9 cellular contexts compared by ENCODE assay signal in genomic region chr4:40630335-40631021, GRCh38. TPM values are rescaled to one million over a fixed set of nuclear protein-coding genes. Genes with fewer than 3 reads are reported as not detected.
DNase-seq lines count a peak whose midpoint lies in the region; ATAC-seq and TF ChIP-seq lines count a peak whose summit lies in the region.
"Had no signal": no experiment of that assay in that cellular context is flagged by ENCODE, and none has a peak within 500 bp of the region (broad histone marks: within the 10 kb centered on the region; RNA-seq: fewer than 3 reads in every experiment).

No MANE protein-coding gene starts in this region.

- intact Hi-C loops in left ventricle myocardium inferior (cut with micrococcal nuclease) = no loop called here

- peaks cover 1% of the 10 kb centered on the region for H3K36me3 Mint-ChIP-seq in activated CD8-positive, alpha-beta memory T cell treated with anti-CD3 and anti-CD28 coated beads, Interleukin-2, amount 10 ng/mL, durations not matched to agents 7 days and 5 days
- H3K36me3 Mint-ChIP-seq in progenitor cell of endocrine pancreas (ENCODE audit: insufficient read depth) = peaks cover 1% of the 10 kb centered on the region

- peaks cover 32% of the 10 kb centered on the region for H3K4me1 Mint-ChIP-seq in activated CD8-positive, alpha-beta memory T cell treated with anti-CD3 and anti-CD28 coated beads, Interleukin-2, amount 10 ng/mL, durations not matched to agents 7 days and 5 days
- H3K4me1 Mint-ChIP-seq in progenitor cell of endocrine pancreas (ENCODE audit: low read depth) = peaks cover 50% of the 10 kb centered on the region

- H3K27ac ChIP-seq in RWPE1 (peak overlapping the region; percentile 55), left ventricle myocardium inferior (replicated peaks) (peak overlapping the region; percentile 58)
- no peak overlapping the region for H3K27ac ChIP-seq in effector memory CD4-positive, alpha-beta T cell (ENCODE audit: insufficient read depth, low read length, poor library complexity, severe bottlenecking)
- H3K27ac ChIP-seq: uterus had no signal

- peaks cover 48% of the 10 kb centered on the region for H3K27me3 ChIP-seq in left ventricle myocardium inferior (ENCODE audit: low read depth)
- no peaks in the 10 kb centered on the region for H3K27me3 ChIP-seq in effector memory CD4-positive, alpha-beta T cell (replicated peaks; ENCODE audit: control insufficient read depth, insufficient read depth, low read length, poor library complexity, severe bottlenecking)
- H3K27me3 ChIP-seq: uterus had no signal

- peaks cover 12% of the 10 kb centered on the region for H3K4me1 ChIP-seq in left ventricle myocardium inferior
- H3K4me1 ChIP-seq in effector memory CD4-positive, alpha-beta T cell (ENCODE audit: control insufficient read depth, insufficient read depth, low read length, poor library complexity, severe bottlenecking) = no peaks in the 10 kb centered on the region
- H3K4me1 ChIP-seq: uterus had no signal

- H3K4me3 Mint-ChIP-seq in activated CD8-positive, alpha-beta memory T cell treated with anti-CD3 and anti-CD28 coated beads, Interleukin-2, amount 10 ng/mL, durations not matched to agents 7 days and 5 days = peak overlapping the region; percentile 77
- peak overlapping the region; percentile 90 for H3K4me3 Mint-ChIP-seq in progenitor cell of endocrine pancreas (ENCODE audit: low read depth)

- CTCF ChIA-PET in activated CD8-positive, alpha-beta memory T cell treated with anti-CD3 and anti-CD28 coated beads, Interleukin-2, amount 10 ng/mL, durations not matched to agents 7 days and 5 days (lab: Charles Lee) = interaction anchor here (1.0 to 1.1 kb wide), 2 partner anchors 45 to 267 kb away, joined by 3 read pairs; no protein-coding TSS in a partner anchor
- CTCF ChIA-PET in RWPE1 (lab: Yijun Ruan, JAX) = interaction anchor here (0.5 to 1.1 kb wide), 6 partner anchors 8 to 305 kb away, joined by 3 to 10 read pairs (median 4); no protein-coding TSS in a partner anchor

- H3K9me3 Mint-ChIP-seq in activated CD8-positive, alpha-beta memory T cell treated with anti-CD3 and anti-CD28 coated beads, Interleukin-2, amount 10 ng/mL, durations not matched to agents 7 days and 5 days (ENCODE audit: low read depth) = no peaks in the 10 kb centered on the region
- no peaks in the 10 kb centered on the region for H3K9me3 Mint-ChIP-seq in progenitor cell of endocrine pancreas (ENCODE audit: low read depth)

- no peak for ATAC-seq in activated CD8-positive, alpha-beta memory T cell treated with anti-CD3 and anti-CD28 coated beads, Interleukin-2, amount 10 ng/mL, durations not matched to agents 7 days and 5 days
- ATAC-seq in HG02973 (IDR thresholded peaks at IDR 0.05; ENCODE audit: unreplicated experiment) = peak; percentile 45

- H3K27ac Mint-ChIP-seq in activated CD8-positive, alpha-beta memory T cell treated with anti-CD3 and anti-CD28 coated beads, Interleukin-2, amount 10 ng/mL, durations not matched to agents 7 days and 5 days = no peak overlapping the region
- H3K27ac Mint-ChIP-seq in progenitor cell of endocrine pancreas = peak overlapping the region; percentile 98

- no peaks in the 10 kb centered on the region for H3K36me3 ChIP-seq in left ventricle myocardium inferior
- H3K36me3 ChIP-seq in effector memory CD4-positive, alpha-beta T cell (ENCODE audit: control insufficient read depth, insufficient read depth, low read length) = no peaks in the 10 kb centered on the region
- H3K36me3 ChIP-seq: uterus had no signal

- no peak for DNase-seq in activated CD8-positive, alpha-beta memory T cell treated with anti-CD3 and anti-CD28 coated beads, Interleukin-2, amount 10 ng/mL, durations not matched to agents 7 days and 5 days
- DNase-seq in activated CD8-positive, alpha-beta memory T cell treated with anti-CD3 and anti-CD28 coated beads for 24 hours = no peak
- DNase-seq in RWPE1 (ENCODE audit: low spot score) = peak; percentile 40
- DNase-seq in left ventricle myocardium inferior = peak; percentile 18
- DNase-seq in progenitor cell of endocrine pancreas (ENCODE audit: low spot score, unreplicated experiment) = peak; percentile 44
- no peak for DNase-seq in NCI-H69 (lab: John Stamatoyannopoulos, UW)
- DNase-seq in effector memory CD4-positive, alpha-beta T cell = no peak

- peak overlapping the region; percentile 65 for H3K4me3 ChIP-seq in left ventricle myocardium inferior
- H3K4me3 ChIP-seq in effector memory CD4-positive, alpha-beta T cell (ENCODE audit: insufficient read depth, low read depth, low read length, poor library complexity, severe bottlenecking) = no peak overlapping the region

- TF ChIP-seq CTCF in RWPE1 (conservative IDR thresholded peaks at IDR 0.05; ENCODE audit: low read depth) (no peak), left ventricle myocardium inferior (IDR thresholded peaks at IDR 0.05; ENCODE audit: borderline replicate concordance) (no peak), progenitor cell of endocrine pancreas (IDR thresholded peaks at IDR 0.05; ENCODE audit: unreplicated experiment) (no peak)

- no peaks in the 10 kb centered on the region for H3K9me3 ChIP-seq in left ventricle myocardium inferior (replicated peaks)
- no peaks in the 10 kb centered on the region for H3K9me3 ChIP-seq in effector memory CD4-positive, alpha-beta T cell (ENCODE audit: control insufficient read depth, low read length)
- H3K9me3 ChIP-seq: uterus had no signal

- POLR2A ChIA-PET in RWPE1 (lab: Yijun Ruan, JAX; ENCODE audit: low non-redundant PET) = no interaction called here

- peaks cover 58% of the 10 kb centered on the region for H3K27me3 Mint-ChIP-seq in activated CD8-positive, alpha-beta memory T cell treated with anti-CD3 and anti-CD28 coated beads, Interleukin-2, amount 10 ng/mL, durations not matched to agents 7 days and 5 days
- no peaks in the 10 kb centered on the region for H3K27me3 Mint-ChIP-seq in progenitor cell of endocrine pancreas

RNA-seq across cellular contexts. Expression of gene RBM47, which starts 0.8 kb away (rescaled TPM):
- 1 to 10 TPM; 2.2 to 2.3 TPM for total RNA-seq in activated CD8-positive, alpha-beta memory T cell treated with anti-CD3 and anti-CD28 coated beads, Interleukin-2, amount 10 ng/mL, durations not matched to agents 7 days and 5 days
- total RNA-seq in left ventricle myocardium inferior = 2.7 TPM
- 64.3 and 64.8 TPM in 2 replicates for total RNA-seq in progenitor cell of endocrine pancreas

Comparison
In these comparisons a context has a peak if more than half of its experiments do, and no peak if none do; other contexts are left out.
1. DNase-seq: peak in RWPE1 (single experiment), left ventricle myocardium inferior (single experiment) and progenitor cell of endocrine pancreas (single experiment); none in activated CD8-positive, alpha-beta memory T cell treated with anti-CD3 and anti-CD28 coated beads, Interleukin-2, amount 10 ng/mL, durations not matched to agents 7 days and 5 days (single experiment), activated CD8-positive, alpha-beta memory T cell treated with anti-CD3 and anti-CD28 coated beads for 24 hours (single experiment), NCI-H69 (single experiment) and effector memory CD4-positive, alpha-beta T cell (0 of 3).
2. RNA of gene RBM47, which starts 0.8 kb away (total RNA-seq): 64.3 to 64.8 TPM in progenitor cell of endocrine pancreas; 2.7 TPM in left ventricle myocardium inferior (single experiment) and 2.2 to 2.3 TPM in activated CD8-positive, alpha-beta memory T cell treated with anti-CD3 and anti-CD28 coated beads, Interleukin-2, amount 10 ng/mL, durations not matched to agents 7 days and 5 days; every median in the first group is over 10 times any median in the second.